ENCODE assay signal across 8 cellular contexts in the genomic region with DNA sequence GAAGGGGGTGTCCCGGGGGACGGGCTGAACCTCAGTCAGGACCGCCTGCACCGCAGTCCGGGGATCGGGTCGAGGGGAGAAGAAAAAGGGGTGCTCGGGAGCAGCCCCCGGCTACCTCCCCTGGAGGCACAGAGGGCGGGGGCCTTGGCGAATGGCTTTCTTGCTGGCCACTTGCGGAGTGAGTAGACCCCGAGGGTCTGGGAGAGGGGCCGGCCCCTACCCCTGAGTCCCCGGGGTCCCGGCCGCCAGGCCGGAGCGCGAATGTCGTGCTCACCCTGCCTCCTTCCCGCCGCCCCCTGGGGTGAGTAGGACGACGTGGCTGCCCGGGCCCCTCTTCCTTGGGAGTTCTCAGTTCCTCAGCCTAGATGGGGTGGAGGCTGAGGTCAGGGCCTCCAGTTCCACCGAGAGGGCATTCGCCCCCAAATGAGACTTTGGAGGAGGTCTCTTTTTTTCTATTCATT.
DNase-seq lines count a peak whose midpoint lies in the region; ATAC-seq and TF ChIP-seq lines count a peak whose summit lies in the region.

No MANE protein-coding gene starts in this region.

- no peaks in the 10 kb centered on the region for H3K9me3 Mint-ChIP-seq in activated naive CD4-positive, alpha-beta T cell treated with anti-CD3 and anti-CD28 coated beads, Interleukin-2, amount 10 ng/mL, durations not matched to agents 7 days and 5 days
- no peaks in the 10 kb centered on the region for H3K9me3 Mint-ChIP-seq in naive thymus-derived CD8-positive, alpha-beta T cell

- peak; percentile 20 for ATAC-seq in HG02938 (IDR thresholded peaks at IDR 0.05; ENCODE audit: unreplicated experiment)
- peak; percentile 19 to 26 for ATAC-seq in naive thymus-derived CD8-positive, alpha-beta T cell

- no peaks in the 10 kb centered on the region for H3K27me3 Mint-ChIP-seq in activated naive CD4-positive, alpha-beta T cell treated with anti-CD3 and anti-CD28 coated beads, Interleukin-2, amount 10 ng/mL, durations not matched to agents 7 days and 5 days
- no peaks in the 10 kb centered on the region for H3K27me3 Mint-ChIP-seq in naive thymus-derived CD8-positive, alpha-beta T cell

- no peaks in the 10 kb centered on the region for H3K9me3 ChIP-seq in Peyer's patch

- no peak for TF ChIP-seq POLR2A in Peyer's patch (IDR thresholded peaks at IDR 0.05)

- H3K4me1 Mint-ChIP-seq in activated naive CD4-positive, alpha-beta T cell treated with anti-CD3 and anti-CD28 coated beads, Interleukin-2, amount 10 ng/mL, durations not matched to agents 7 days and 5 days: peaks cover 38% of the 10 kb centered on the region
- peaks cover 27 to 61% (median 47%) of the 10 kb centered on the region in 4 donors for H3K4me1 Mint-ChIP-seq in naive thymus-derived CD8-positive, alpha-beta T cell

- H3K4me3 ChIP-seq in Peyer's patch: peak overlapping the region; percentile 63 to 73 (median 68)

- no peaks in the 10 kb centered on the region for H3K27me3 ChIP-seq in Peyer's patch

- CTCF ChIA-PET in activated naive CD4-positive, alpha-beta T cell treated with anti-CD3 and anti-CD28 coated beads, Interleukin-2, amount 10 ng/mL, durations not matched to agents 7 days and 5 days (lab: Charles Lee): interaction anchor here (1.7 to 1.9 kb wide), 2 partner anchors 9 to 39 kb away, joined by 4 read pairs; no protein-coding TSS in a partner anchor

- POLR2A ChIA-PET in naive thymus-derived CD8-positive, alpha-beta T cell (lab: Charles Lee): interaction anchor here (1.0 to 1.3 kb wide), 2 partner anchors 9 to 112 kb away, joined by 3 to 4 read pairs; no protein-coding TSS in a partner anchor

- H3K4me3 Mint-ChIP-seq in activated naive CD4-positive, alpha-beta T cell treated with anti-CD3 and anti-CD28 coated beads, Interleukin-2, amount 10 ng/mL, durations not matched to agents 7 days and 5 days: peak overlapping the region; percentile 89
- peak overlapping the region; percentile 89 to 95 (median 94) for H3K4me3 Mint-ChIP-seq in naive thymus-derived CD8-positive, alpha-beta T cell

- peak overlapping the region; percentile 91 for H3K27ac Mint-ChIP-seq in activated naive CD4-positive, alpha-beta T cell treated with anti-CD3 and anti-CD28 coated beads, Interleukin-2, amount 10 ng/mL, durations not matched to agents 7 days and 5 days
- H3K27ac Mint-ChIP-seq in naive thymus-derived CD8-positive, alpha-beta T cell: peak overlapping the region; percentile 84 to 96 (median 92)

- no peaks in the 10 kb centered on the region for H3K36me3 Mint-ChIP-seq in activated naive CD4-positive, alpha-beta T cell treated with anti-CD3 and anti-CD28 coated beads, Interleukin-2, amount 10 ng/mL, durations not matched to agents 7 days and 5 days
- no peaks in the 10 kb centered on the region for H3K36me3 Mint-ChIP-seq in naive thymus-derived CD8-positive, alpha-beta T cell

- H3K36me3 ChIP-seq in Peyer's patch: no peaks in the 10 kb centered on the region

- TF ChIP-seq CTCF in Peyer's patch (IDR thresholded peaks at IDR 0.05): no peak

- peak overlapping the region; percentile 68 to 86 (median 78) for H3K27ac ChIP-seq in Peyer's patch
- peak overlapping the region; percentile 30 for H3K27ac ChIP-seq in epithelial cell of prostate

- H3K4me1 ChIP-seq in Peyer's patch: peaks cover 0 to 30% (median 5%) of the 10 kb centered on the region in 4 donors

- no peak for DNase-seq in activated naive CD4-positive, alpha-beta T cell treated with anti-CD3 and anti-CD28 coated beads, Interleukin-2, amount 10 ng/mL, durations not matched to agents 7 days and 5 days
- DNase-seq in activated naive CD4-positive, alpha-beta T cell treated with anti-CD3 and anti-CD28 coated beads, Interleukin-2, amount 50 U/mL, for 16 hours: no peak
- DNase-seq in Peyer's patch: no peak
- DNase-seq in epithelial cell of prostate (ENCODE audit: low read depth, low spot score): no peak
- peak in 2 of 10 donors; percentile 3 to 14 for DNase-seq in naive thymus-derived CD8-positive, alpha-beta T cell
- no peak for DNase-seq in activated CD8-positive, alpha-beta memory T cell treated with anti-CD3 and anti-CD28 coated beads for 24 hours
- DNase-seq in activated CD4-positive, alpha-beta T cell treated with anti-CD3 and anti-CD28 coated beads for 1 hour: no peak
